1 cellular context compared by ENCODE assay signal in the genomic region with DNA sequence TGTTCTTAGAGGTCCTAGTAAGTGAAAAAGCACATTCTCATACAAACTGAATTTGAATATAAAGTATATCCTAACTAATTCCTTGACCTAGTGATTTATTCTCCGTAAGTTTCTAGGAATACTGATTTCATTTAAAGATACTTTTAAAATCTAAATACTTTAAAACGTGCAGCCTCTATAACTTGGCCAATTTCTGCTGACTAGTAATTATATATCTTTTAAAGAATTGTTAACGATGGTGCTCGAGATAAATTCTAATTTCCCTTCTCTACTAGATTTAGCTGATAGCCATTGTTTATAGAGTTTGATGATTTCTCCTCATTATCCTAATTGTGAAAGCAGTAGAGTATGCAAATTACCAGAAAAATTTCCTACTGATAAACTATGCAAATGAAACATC.
TF ChIP-seq lines count a peak whose summit lies in the region.

No MANE protein-coding gene starts in this region.

TF ChIP-seq in HepG2, 621 proteins besides CTCF, POLR2A, EP300 and RAD21:
- TF ChIP-seq, protein P1, sequence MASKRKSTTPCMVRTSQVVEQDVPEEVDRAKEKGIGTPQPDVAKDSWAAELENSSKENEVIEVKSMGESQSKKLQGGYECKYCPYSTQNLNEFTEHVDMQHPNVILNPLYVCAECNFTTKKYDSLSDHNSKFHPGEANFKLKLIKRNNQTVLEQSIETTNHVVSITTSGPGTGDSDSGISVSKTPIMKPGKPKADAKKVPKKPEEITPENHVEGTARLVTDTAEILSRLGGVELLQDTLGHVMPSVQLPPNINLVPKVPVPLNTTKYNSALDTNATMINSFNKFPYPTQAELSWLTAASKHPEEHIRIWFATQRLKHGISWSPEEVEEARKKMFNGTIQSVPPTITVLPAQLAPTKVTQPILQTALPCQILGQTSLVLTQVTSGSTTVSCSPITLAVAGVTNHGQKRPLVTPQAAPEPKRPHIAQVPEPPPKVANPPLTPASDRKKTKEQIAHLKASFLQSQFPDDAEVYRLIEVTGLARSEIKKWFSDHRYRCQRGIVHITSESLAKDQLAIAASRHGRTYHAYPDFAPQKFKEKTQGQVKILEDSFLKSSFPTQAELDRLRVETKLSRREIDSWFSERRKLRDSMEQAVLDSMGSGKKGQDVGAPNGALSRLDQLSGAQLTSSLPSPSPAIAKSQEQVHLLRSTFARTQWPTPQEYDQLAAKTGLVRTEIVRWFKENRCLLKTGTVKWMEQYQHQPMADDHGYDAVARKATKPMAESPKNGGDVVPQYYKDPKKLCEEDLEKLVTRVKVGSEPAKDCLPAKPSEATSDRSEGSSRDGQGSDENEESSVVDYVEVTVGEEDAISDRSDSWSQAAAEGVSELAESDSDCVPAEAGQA (IDR thresholded peaks at IDR 0.05; ENCODE audit: low read depth): no peak
- TF ChIP-seq, protein P1 (CRISPR knock-in tag; IDR thresholded peaks at IDR 0.05; ENCODE audit: borderline replicate concordance): no peak
- TF ChIP-seq, protein P2, sequence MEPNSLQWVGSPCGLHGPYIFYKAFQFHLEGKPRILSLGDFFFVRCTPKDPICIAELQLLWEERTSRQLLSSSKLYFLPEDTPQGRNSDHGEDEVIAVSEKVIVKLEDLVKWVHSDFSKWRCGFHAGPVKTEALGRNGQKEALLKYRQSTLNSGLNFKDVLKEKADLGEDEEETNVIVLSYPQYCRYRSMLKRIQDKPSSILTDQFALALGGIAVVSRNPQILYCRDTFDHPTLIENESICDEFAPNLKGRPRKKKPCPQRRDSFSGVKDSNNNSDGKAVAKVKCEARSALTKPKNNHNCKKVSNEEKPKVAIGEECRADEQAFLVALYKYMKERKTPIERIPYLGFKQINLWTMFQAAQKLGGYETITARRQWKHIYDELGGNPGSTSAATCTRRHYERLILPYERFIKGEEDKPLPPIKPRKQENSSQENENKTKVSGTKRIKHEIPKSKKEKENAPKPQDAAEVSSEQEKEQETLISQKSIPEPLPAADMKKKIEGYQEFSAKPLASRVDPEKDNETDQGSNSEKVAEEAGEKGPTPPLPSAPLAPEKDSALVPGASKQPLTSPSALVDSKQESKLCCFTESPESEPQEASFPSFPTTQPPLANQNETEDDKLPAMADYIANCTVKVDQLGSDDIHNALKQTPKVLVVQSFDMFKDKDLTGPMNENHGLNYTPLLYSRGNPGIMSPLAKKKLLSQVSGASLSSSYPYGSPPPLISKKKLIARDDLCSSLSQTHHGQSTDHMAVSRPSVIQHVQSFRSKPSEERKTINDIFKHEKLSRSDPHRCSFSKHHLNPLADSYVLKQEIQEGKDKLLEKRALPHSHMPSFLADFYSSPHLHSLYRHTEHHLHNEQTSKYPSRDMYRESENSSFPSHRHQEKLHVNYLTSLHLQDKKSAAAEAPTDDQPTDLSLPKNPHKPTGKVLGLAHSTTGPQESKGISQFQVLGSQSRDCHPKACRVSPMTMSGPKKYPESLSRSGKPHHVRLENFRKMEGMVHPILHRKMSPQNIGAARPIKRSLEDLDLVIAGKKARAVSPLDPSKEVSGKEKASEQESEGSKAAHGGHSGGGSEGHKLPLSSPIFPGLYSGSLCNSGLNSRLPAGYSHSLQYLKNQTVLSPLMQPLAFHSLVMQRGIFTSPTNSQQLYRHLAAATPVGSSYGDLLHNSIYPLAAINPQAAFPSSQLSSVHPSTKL (CRISPR knock-in tag; IDR thresholded peaks at IDR 0.05): no peak
- TF ChIP-seq DPF2 (CRISPR knock-in tag; IDR thresholded peaks at IDR 0.05; ENCODE audit: borderline replicate concordance, low read depth) (no peak), MAFK (conservative IDR thresholded peaks at IDR 0.05 in 1 of 2, IDR thresholded peaks at IDR 0.05 in 1 of 2; ENCODE audit: low read length in 2 of 2) (peak; percentile 22 to 67; a peak in 2 of 4 replicates), ZNF256 (CRISPR knock-in tag; conservative IDR thresholded peaks at IDR 0.05) (no peak), MAFF (IDR thresholded peaks at IDR 0.05; ENCODE audit: low read depth, low read length) (peak; percentile 48)
TF ChIP-seq in HepG2: peak in this region for 2.
